Comparison of ENCODE assay signal across 8 cellular contexts in genomic region chr2:136327162-136327852, GRCh38.
DNase-seq lines count a peak whose midpoint lies in the region; ATAC-seq lines count a peak whose summit lies in the region.

No MANE protein-coding gene starts in this region.

- ATAC-seq in HG03045 (IDR thresholded peaks at IDR 0.05; ENCODE audit: unreplicated experiment): peak; percentile 78

- DNase-seq in DMS 273 (lab: John Stamatoyannopoulos, UW; ENCODE audit: unreplicated experiment): peak; percentile 52
- DNase-seq in DMS 273 treated with DMSO at 0.1 percent for 48 hours (lab: John Stamatoyannopoulos, UW): no peak
- peak; percentile 53 for DNase-seq in SW480 (ENCODE audit: low spot score)
- peak; percentile 16 for DNase-seq in astrocyte of the hippocampus (ENCODE audit: low read depth, low spot score)
- peak; percentile 44 for DNase-seq in renal cortical epithelial cell (ENCODE audit: low read depth)
- no peak for DNase-seq in hepatic stellate cell (ENCODE audit: low spot score)
- no peak for DNase-seq in OCI-M1 (lab: John Stamatoyannopoulos, UW)

Comparison
In these comparisons a context has a peak if more than half of its experiments do, and no peak if none do; other contexts are left out.
1. DNase-seq: peak in DMS 273 (single experiment), SW480 (single experiment), astrocyte of the hippocampus (single experiment) and renal cortical epithelial cell (single experiment); none in DMS 273 treated with DMSO at 0.1 percent for 48 hours (single experiment), hepatic stellate cell (single experiment) and OCI-M1 (single experiment).